In genomic region chr18:74152906-74153305, GRCh38 we compare ENCODE assay signal across 16 cellular contexts. TPM values are rescaled to one million over a fixed set of nuclear protein-coding genes. Genes with fewer than 3 reads are reported as not detected.
DNase-seq lines count a peak whose midpoint lies in the region; ATAC-seq and TF ChIP-seq lines count a peak whose summit lies in the region.
"Had no signal": no experiment of that assay in that cellular context is flagged by ENCODE, and none has a peak within 500 bp of the region (broad histone marks: within the 10 kb centered on the region; RNA-seq: fewer than 3 reads in every experiment).

No MANE protein-coding gene starts in this region.

- H3K4me1 Mint-ChIP-seq in MCF 10A (ENCODE audit: insufficient read depth, unreplicated experiment), result peaks cover 17% of the 10 kb centered on the region
- peaks cover 34% of the 10 kb centered on the region for H3K4me1 Mint-ChIP-seq in neural crest cell

- H3K4me2 ChIP-seq in mammary epithelial cell (ENCODE audit: insufficient read depth, low read depth, low read length), result no peak overlapping the region

- H3K9me3 ChIP-seq in mammary epithelial cell (replicated peaks; ENCODE audit: insufficient read depth, low read length), result no peaks in the 10 kb centered on the region
- H3K9me3 ChIP-seq: gastrocnemius medialis had no signal

- in situ Hi-C loops in mammary epithelial cell (cut with MboI; ENCODE audit: low sequenced_read_pairs in 2 of 2), result no loop called here
- in situ Hi-C loops in astrocyte of the spinal cord (cut with HindIII; ENCODE audit: low sequenced_read_pairs), result no loop called here

- peak; percentile 30 for TF ChIP-seq CTCF in MCF 10A (IDR thresholded peaks at IDR 0.05; ENCODE audit: unreplicated experiment)
- peak in 1 of 2 donors; percentile 19 for TF ChIP-seq CTCF in mammary epithelial cell (conservative IDR thresholded peaks at IDR 0.05 in 1 of 2, IDR thresholded peaks at IDR 0.05 in 1 of 2; ENCODE audit: extremely low read depth in 1 of 2, insufficient read depth in 1 of 2, low read depth in 1 of 2, low read length in 2 of 2)
- TF ChIP-seq CTCF in astrocyte of the spinal cord (IDR thresholded peaks at IDR 0.05; ENCODE audit: low read depth, low read length), result peak; percentile 24
- no peak for TF ChIP-seq CTCF in neural crest cell (conservative IDR thresholded peaks at IDR 0.05)

- H2AFZ ChIP-seq in mammary epithelial cell (ENCODE audit: low read depth, low read length), result no peak overlapping the region

- H3K36me3 Mint-ChIP-seq in MCF 10A (ENCODE audit: insufficient read depth, unreplicated experiment) (peaks cover 47% of the 10 kb centered on the region), neural crest cell (ENCODE audit: low read depth) (peaks cover 4% of the 10 kb centered on the region)

- H3K79me2 ChIP-seq in mammary epithelial cell (ENCODE audit: insufficient read depth, low read length), result peaks cover 81% of the 10 kb centered on the region

- no peak overlapping the region for H3K4me3 Mint-ChIP-seq in MCF 10A (ENCODE audit: unreplicated experiment)
- peak overlapping the region; percentile 38 for H3K4me3 Mint-ChIP-seq in neural crest cell
- H3K4me3 Mint-ChIP-seq: activated CD4-positive, alpha-beta T cell treated with anti-CD3 and anti-CD28 coated beads, Interleukin-2, amount 10 ng/mL, durations not matched to agents 24 days and 14 days; memory B cell; T-helper 1 cell treated with Interleukin-12 subunit alpha and Interleukin-12 subunit beta and Interleukin-4 antibody, amounts not matched to agents 30 μg/mL and 1 μg/mL, for 36 hours had no signal

- intact Hi-C loops in MCF 10A (cut with micrococcal nuclease), result no loop called here
- intact Hi-C loops in mammary epithelial cell (cut with micrococcal nuclease), result no loop called here

- no peak for ATAC-seq in activated CD4-positive, CD25-positive, alpha-beta regulatory T cell treated with anti-CD3 and anti-CD28 coated beads, Interleukin-2, amount 50 U/mL, for 24 hours
- ATAC-seq: gastrocnemius medialis, sciatic nerve had no signal

- no peaks in the 10 kb centered on the region for H3K27me3 ChIP-seq in mammary epithelial cell (ENCODE audit: insufficient read depth, low read length)
- H3K27me3 ChIP-seq: gastrocnemius medialis had no signal

- POLR2A ChIA-PET in MCF 10A (lab: Yijun Ruan, JAX), result interaction anchor here (0.6 to 1.5 kb wide), 2 partner anchors 10 to 412 kb away, joined by 3 to 4 read pairs; no protein-coding TSS in a partner anchor

- H4K20me1 ChIP-seq in mammary epithelial cell (ENCODE audit: insufficient read depth, low read length), result no peaks in the 10 kb centered on the region

- no peak overlapping the region for H3K27ac ChIP-seq in mammary epithelial cell (ENCODE audit: insufficient read depth, low read depth, low read length)

- 95% methylated on average over 2 of the region's 2 CpGs for whole genome bisulfite sequencing in mammary epithelial cell (ENCODE audit: low coverage, missing lambda C conversion rate)

- H3K4me1 ChIP-seq in mammary epithelial cell (ENCODE audit: insufficient read depth, low read length), result peaks cover 17% of the 10 kb centered on the region

- BruUV-seq in MCF 10A (replicated peaks; lab: Mats Ljungman, UMichigan), result no TSS peak
- BruUV-seq in mammary epithelial cell (replicated peaks; lab: Mats Ljungman, UMichigan), result no TSS peak

- no peaks in the 10 kb centered on the region for H3K9me3 Mint-ChIP-seq in MCF 10A (ENCODE audit: unreplicated experiment)
- no peaks in the 10 kb centered on the region for H3K9me3 Mint-ChIP-seq in neural crest cell
- H3K9me3 Mint-ChIP-seq: activated CD4-positive, alpha-beta T cell treated with anti-CD3 and anti-CD28 coated beads, Interleukin-2, amount 10 ng/mL, durations not matched to agents 24 days and 14 days; memory B cell; T-helper 1 cell treated with Interleukin-12 subunit alpha and Interleukin-12 subunit beta and Interleukin-4 antibody, amounts not matched to agents 30 μg/mL and 1 μg/mL, for 36 hours had no signal

- dilution Hi-C loops in mammary epithelial cell (cut with HindIII; ENCODE audit: low sequenced_read_pairs), result no loop called here

- CTCF ChIA-PET in MCF 10A (lab: Yijun Ruan, JAX), result interaction anchor here (0.8 to 1.4 kb wide), 6 partner anchors 13 to 1443 kb away, joined by 3 to 9 read pairs (median 4); no protein-coding TSS in a partner anchor
- CTCF ChIA-PET in mammary epithelial cell (lab: Charles Lee; ENCODE audit: low non-redundant PET), result no interaction called here

- no peak overlapping the region for H3K9ac ChIP-seq in mammary epithelial cell (ENCODE audit: insufficient read depth, low read length)

- DNase-seq in MCF 10A (ENCODE audit: unreplicated experiment), result no peak
- no peak for DNase-seq in mammary epithelial cell
- peak; percentile 6 to 14 for DNase-seq in Kasumi-1 (lab: John Stamatoyannopoulos, UW)
- no peak for DNase-seq in astrocyte of the spinal cord (ENCODE audit: low read depth, low spot score)
- DNase-seq in neural crest cell (ENCODE audit: low read depth, low spot score), result no peak
- DNase-seq in NCI-H524 treated with DMSO at 0.1 percent for 48 hours (lab: John Stamatoyannopoulos, UW), result no peak
- no peak for DNase-seq in islet precursor cell
- DNase-seq: activated CD4-positive, alpha-beta T cell treated with anti-CD3 and anti-CD28 coated beads, Interleukin-2, amount 10 ng/mL, durations not matched to agents 24 days and 14 days; effector memory CD4-positive, alpha-beta T cell; gastrocnemius medialis; NCI-H748 treated with DMSO at 0.1 percent for 48 hours; stimulated activated CD8-positive, alpha-beta memory T cell treated with anti-CD3 and anti-CD28 coated beads, Interleukin-4, amount 100 ng/mL, for 48 hours had no signal

- H3K36me3 ChIP-seq in mammary epithelial cell (ENCODE audit: insufficient read depth, low read length), result peaks cover 11% of the 10 kb centered on the region

- H3K27me3 Mint-ChIP-seq in MCF 10A (ENCODE audit: insufficient read depth, unreplicated experiment) (no peaks in the 10 kb centered on the region), neural crest cell (ENCODE audit: low read depth) (no peaks in the 10 kb centered on the region)
- H3K27me3 Mint-ChIP-seq: activated CD4-positive, alpha-beta T cell treated with anti-CD3 and anti-CD28 coated beads, Interleukin-2, amount 10 ng/mL, durations not matched to agents 24 days and 14 days; memory B cell had no signal

- H3K27ac Mint-ChIP-seq in MCF 10A (ENCODE audit: low read depth, unreplicated experiment) (no peak overlapping the region), neural crest cell (ENCODE audit: unreplicated experiment) (no peak overlapping the region)
- H3K27ac Mint-ChIP-seq: memory B cell; T-helper 1 cell treated with Interleukin-12 subunit alpha and Interleukin-12 subunit beta and Interleukin-4 antibody, amounts not matched to agents 30 μg/mL and 1 μg/mL, for 36 hours had no signal

- H3K4me3 ChIP-seq in mammary epithelial cell (replicated peaks in 1 of 3; ENCODE audit: insufficient read depth in 1 of 3, low read depth in 2 of 3, low read length in 3 of 3) (no peak overlapping the region), astrocyte of the spinal cord (ENCODE audit: low read depth, low read length) (no peak overlapping the region)
- H3K4me3 ChIP-seq: gastrocnemius medialis had no signal

RNA-seq across cellular contexts. Expression of gene TIMM21, which starts 4.6 kb away (rescaled TPM):
- 33.4 and 48.3 TPM in 2 replicates for total RNA-seq in MCF 10A (2022)
- total RNA-seq in mammary epithelial cell, result 10 to 100 TPM; 23.0 to 37.5 TPM
- 57.2 TPM for polyA plus RNA-seq in mammary epithelial cell
- polyA minus RNA-seq in mammary epithelial cell, result 45.8 TPM
- 42.4 and 43.8 TPM in 2 replicates for total RNA-seq in neural crest cell

RNA-seq across cellular contexts. Expression of gene FBXO15, which starts 5.3 kb away (rescaled TPM):
- total RNA-seq in MCF 10A (2022), result 0.79 and 0.91 TPM in 2 replicates
- total RNA-seq in mammary epithelial cell, result under 1 TPM; 0.33 to 0.73 TPM
- polyA plus RNA-seq in mammary epithelial cell, result 0.36 TPM
- polyA minus RNA-seq in mammary epithelial cell, result not detected
- total RNA-seq in neural crest cell, result 1.7 and 2.7 TPM in 2 replicates
- total RNA-seq: gastrocnemius medialis had no signal

Comparison
In these comparisons a context has a peak if more than half of its experiments do, and no peak if none do; other contexts are left out.
1. DNase-seq: peak in Kasumi-1 (2 of 2); none in MCF 10A (single experiment), mammary epithelial cell (single experiment), astrocyte of the spinal cord (single experiment), neural crest cell (single experiment), NCI-H524 treated with DMSO at 0.1 percent for 48 hours (single experiment) and islet precursor cell (single experiment).